8 cellular contexts compared by ENCODE assay signal in genomic region chr6:131628726-131629125, GRCh38. TPM values are rescaled to one million over a fixed set of nuclear protein-coding genes. Genes with fewer than 3 reads are reported as not detected.
DNase-seq lines count a peak whose midpoint lies in the region; ATAC-seq and TF ChIP-seq lines count a peak whose summit lies in the region.

No MANE protein-coding gene starts in this region.

- CTCF ChIA-PET in HCT116 (lab: Charles Lee), result interaction anchor here (0.8 to 2.5 kb wide), 15 partner anchors 9 to 1540 kb away, joined by 3 to 16 read pairs (median 5); partner anchors contain the start of gene ENPP3

- POLR2A ChIA-PET in HCT116 (lab: Charles Lee), result interaction anchor here (1.2 to 1.3 kb wide), 3 partner anchors 9 to 25 kb away, joined by 3 to 7 read pairs (median 4); no protein-coding TSS in a partner anchor

- no peaks in the 10 kb centered on the region for H4K20me1 ChIP-seq in HCT116 (ENCODE audit: insufficient read depth)

- no peaks in the 10 kb centered on the region for H3K9me3 ChIP-seq in HCT116 (ENCODE audit: control insufficient read depth in 1 of 2, insufficient read depth in 1 of 2, low read depth in 1 of 2, low read length in 2 of 2)
- no peaks in the 10 kb centered on the region for H3K9me3 ChIP-seq in SK-N-MC (ENCODE audit: low read depth, low read length)

- H3K27ac ChIP-seq in HCT116 (ENCODE audit: low read depth, low read length) (no peak overlapping the region), SK-N-MC (0 out of 2 replicates have a peak overlapping the region, but pooled peaks have one; percentile 3), skin epidermis (peak overlapping the region in 14 of 21 experiments; percentile 29 to 90 (median 84))

- BruUV-seq in HCT116 (replicated peaks; lab: Mats Ljungman, UMichigan), result no TSS peak

- H3K9ac ChIP-seq in HCT116 (ENCODE audit: low read length), result peak overlapping the region; percentile 34
- peak overlapping the region; percentile 25 for H3K9ac ChIP-seq in SK-N-MC (ENCODE audit: insufficient read length)

- H2AFZ ChIP-seq in HCT116 (ENCODE audit: low read depth, low read length, poor library complexity, severe bottlenecking), result peak overlapping the region; percentile 99

- H3K4me2 ChIP-seq in HCT116 (ENCODE audit: low read length), result peak overlapping the region; percentile 70

- H3K36me3 ChIP-seq in HCT116 (ENCODE audit: control insufficient read depth in 1 of 2, insufficient read depth in 2 of 2, low read length in 2 of 2), result peaks cover 0 to 14% of the 10 kb centered on the region in 2 experiments; a peak in 3 of 4 replicates
- peaks cover 25% of the 10 kb centered on the region for H3K36me3 ChIP-seq in SK-N-MC (ENCODE audit: insufficient read depth, low read length)

- H3K79me2 ChIP-seq in HCT116 (ENCODE audit: insufficient read depth, low read length), result peaks cover 17% of the 10 kb centered on the region

- H3K4me3 ChIP-seq in HCT116 (replicated peaks in 1 of 2; ENCODE audit: low read depth in 1 of 2, low read length in 2 of 2), result peak overlapping the region; percentile 55 to 77
- peak overlapping the region; percentile 80 for H3K4me3 ChIP-seq in SK-N-MC
- H3K4me3 ChIP-seq in foreskin fibroblast (ENCODE audit: low read depth in 1 of 2, low read length in 2 of 2), result peak overlapping the region; percentile 85 to 99
- H3K4me3 ChIP-seq in skin epidermis, result peak overlapping the region in 4 of 7 experiments; percentile 66 to 89 (median 74)

- RAD21 ChIA-PET in HCT116 (lab: Charles Lee; ENCODE audit: low non-redundant PET in 1 of 2, low total read pairs in 2 of 2, uncharacterized antibody in 2 of 2, unreplicated experiment in 2 of 2), result no interaction called here

- no peaks in the 10 kb centered on the region for H3K27me3 ChIP-seq in HCT116 (ENCODE audit: insufficient read depth, low read length)

- DNase-seq in HCT116 (ENCODE audit: low read depth, low spot score), result no peak
- DNase-seq in SK-N-MC (ENCODE audit: low read depth, low spot score), result no peak
- peak; percentile 40 to 49 for DNase-seq in foreskin fibroblast
- no peak for DNase-seq in NCI-H446 (lab: John Stamatoyannopoulos, UW)
- no peak for DNase-seq in NCI-H146 (lab: John Stamatoyannopoulos, UW)
- no peak for DNase-seq in NCI-H1930 (lab: John Stamatoyannopoulos, UW)

- TF ChIP-seq CTCF in HCT116 (IDR thresholded peaks at IDR 0.05 in 2 of 3, conservative IDR thresholded peaks at IDR 0.05 in 1 of 3; ENCODE audit: borderline replicate concordance in 1 of 3, insufficient read depth in 1 of 3, low read depth in 2 of 3, low read length in 2 of 3), result no peak
- no peak for TF ChIP-seq CTCF in foreskin fibroblast (IDR thresholded peaks at IDR 0.05; ENCODE audit: low read depth, low read length)

- no peaks in the 10 kb centered on the region for H3K9me2 ChIP-seq in HCT116 (ENCODE audit: insufficient read depth)

- ATAC-seq in HCT116, result no peak
- ATAC-seq in HG03571 (IDR thresholded peaks at IDR 0.05; ENCODE audit: unreplicated experiment), result no peak

- no peak for TF ChIP-seq RAD21 in HCT116 (IDR thresholded peaks at IDR 0.05; ENCODE audit: low read depth)

- intact Hi-C loops in HCT116 (cut with micrococcal nuclease), result loop anchor here (1.0 kb wide), 1 partner anchor 743 kb away; no protein-coding TSS in a partner anchor

- peaks cover 5 to 15% of the 10 kb centered on the region in 2 experiments for H3K4me1 ChIP-seq in HCT116 (ENCODE audit: control insufficient read depth in 1 of 2, insufficient read depth in 2 of 2, low read length in 2 of 2)

- TF ChIP-seq POLR2A in HCT116 (IDR thresholded peaks at IDR 0.05; ENCODE audit: borderline replicate concordance, extremely low read depth, insufficient read depth, insufficient read length), result no peak

TF ChIP-seq in HCT116, 20 proteins besides CTCF, POLR2A, EP300 and RAD21:
- no peak for TF ChIP-seq ZNF274 (IDR thresholded peaks at IDR 0.05; ENCODE audit: low read depth, low read length)
- TF ChIP-seq ZBTB33 (IDR thresholded peaks at IDR 0.05; ENCODE audit: extremely low read depth, insufficient replicate concordance, low read length), result no peak
- TF ChIP-seq EZH2 (IDR thresholded peaks at IDR 0.05), result no peak
- TF ChIP-seq YY1 (IDR thresholded peaks at IDR 0.05; ENCODE audit: extremely low read depth, insufficient replicate concordance, low read depth, low read length), result no peak
- TF ChIP-seq ELF1 (IDR thresholded peaks at IDR 0.05; ENCODE audit: borderline replicate concordance, low read depth), result no peak
- no peak for TF ChIP-seq REST (IDR thresholded peaks at IDR 0.05; ENCODE audit: low read depth)
- no peak for TF ChIP-seq SP1 (IDR thresholded peaks at IDR 0.05; ENCODE audit: low read depth)
- no peak for TF ChIP-seq CEBPB (IDR thresholded peaks at IDR 0.05; ENCODE audit: low read depth)
TF ChIP-seq in HCT116: peak in this region for 0.

RNA-seq across cellular contexts. Expression of gene MED23, which starts 0.7 kb away (rescaled TPM):
- total RNA-seq in HCT116 (2021; ENCODE audit: unreplicated experiment), result 17.2 TPM
- polyA plus RNA-seq in HCT116 (2012), result 6.0 and 7.8 TPM in 2 replicates

RNA-seq across cellular contexts. Expression of gene ENPP3, which starts 8.4 kb away (rescaled TPM):
- 0.15 TPM for total RNA-seq in HCT116 (2021; ENCODE audit: unreplicated experiment)
- 0.04 and 0.10 TPM in 2 replicates for polyA plus RNA-seq in HCT116 (2012)

RNA-seq across cellular contexts. Expression of gene ARG1, which starts 55.7 kb away (rescaled TPM):
- 0.69 TPM for total RNA-seq in HCT116 (2021; ENCODE audit: unreplicated experiment)
- not detected in 2 replicates for polyA plus RNA-seq in HCT116 (2012)

Comparison
In these comparisons a context has a peak if more than half of its experiments do, and no peak if none do; other contexts are left out.
1. DNase-seq: peak in foreskin fibroblast (2 of 2); none in HCT116 (single experiment), SK-N-MC (single experiment), NCI-H446 (0 of 2), NCI-H146 (single experiment) and NCI-H1930 (0 of 2).
2. Peak in every context shown above with its lines, with median percentiles within 50 percentile points of each other: H3K4me3 ChIP-seq.